In genomic region chr10:51937736-51938135, GRCh38 we compare ENCODE assay signal across 15 cellular contexts.
DNase-seq lines count a peak whose midpoint lies in the region; ATAC-seq and TF ChIP-seq lines count a peak whose summit lies in the region.
"Had no signal": no experiment of that assay in that cellular context is flagged by ENCODE, and none has a peak within 500 bp of the region (broad histone marks: within the 10 kb centered on the region; RNA-seq: fewer than 3 reads in every experiment).

No MANE protein-coding gene starts in this region.

- no peaks in the 10 kb centered on the region for H3K9me2 ChIP-seq in GM23248 (ENCODE audit: insufficient read depth)

- H3K27me3 ChIP-seq in GM23248 (replicated peaks; ENCODE audit: insufficient read depth) (no peaks in the 10 kb centered on the region), ascending aorta (no peaks in the 10 kb centered on the region), thoracic aorta (replicated peaks; ENCODE audit: insufficient read depth) (no peaks in the 10 kb centered on the region)

- H3F3A ChIP-seq in GM23248 (ENCODE audit: insufficient read depth): peaks cover 4% of the 10 kb centered on the region; the same call in 1 of the 2 replicates

- intact Hi-C loops in ascending aorta (cut with DNase I): no loop called here

- no peak for TF ChIP-seq CTCF in ascending aorta (IDR thresholded peaks at IDR 0.05)
- TF ChIP-seq CTCF in foreskin fibroblast (IDR thresholded peaks at IDR 0.05; ENCODE audit: low read depth, low read length): no peak
- TF ChIP-seq CTCF in thoracic aorta (IDR thresholded peaks at IDR 0.05): no peak

- in situ Hi-C loops in GM23248 (cut with MboI): no loop called here

- DNase-seq in GM23248: peak; percentile 82
- DNase-seq in ascending aorta (ENCODE audit: low spot score in 2 of 2): no peak
- peak; percentile 57 to 73 for DNase-seq in foreskin fibroblast
- no peak for DNase-seq in thoracic aorta (ENCODE audit: low spot score)
- no peak for DNase-seq in RPMI8226
- DNase-seq in NOMO-1 treated with DMSO at 0.1 percent for 48 hours (lab: John Stamatoyannopoulos, UW; ENCODE audit: unreplicated experiment): no peak
- DNase-seq: activated CD4-positive, alpha-beta T cell treated with anti-CD3 and anti-CD28 coated beads for 36 hours; Kasumi-1; kidney; NCI-H187; NCI-H510A treated with DMSO at 0.1 percent for 48 hours had no signal

- H3K9me3 ChIP-seq in GM23248 (ENCODE audit: low read depth) (no peaks in the 10 kb centered on the region), ascending aorta (no peaks in the 10 kb centered on the region), thoracic aorta (no peaks in the 10 kb centered on the region)
- H3K9me3 ChIP-seq: prostate gland had no signal

- H3K36me3 ChIP-seq in GM23248 (ENCODE audit: low read depth): no peaks in the 10 kb centered on the region
- H3K36me3 ChIP-seq in ascending aorta: no peaks in the 10 kb centered on the region
- H3K36me3 ChIP-seq in thoracic aorta: no peaks in the 10 kb centered on the region
- H3K36me3 ChIP-seq: prostate gland had no signal

- peak overlapping the region; percentile 61 for H3K9ac ChIP-seq in GM23248

- no peaks in the 10 kb centered on the region for H4K20me1 ChIP-seq in GM23248 (ENCODE audit: insufficient read depth)

- H3K4me1 ChIP-seq in GM23248 (ENCODE audit: insufficient read depth): peaks cover 18% of the 10 kb centered on the region
- peaks cover 0 to 8% of the 10 kb centered on the region in 2 donors for H3K4me1 ChIP-seq in ascending aorta
- peaks cover 28 to 70% of the 10 kb centered on the region in 2 donors for H3K4me1 ChIP-seq in thoracic aorta (ENCODE audit: control insufficient read depth in 1 of 2, low read depth in 2 of 2)
- H3K4me1 ChIP-seq: prostate gland had no signal

- peak overlapping the region; percentile 68 for H3K4me2 ChIP-seq in GM23248 (ENCODE audit: unreplicated experiment)

- no peak for ATAC-seq in thoracic aorta (ENCODE audit: insufficient number of reproducible peaks, low FRiP score, low read depth)
- no peak for ATAC-seq in HG02571 (IDR thresholded peaks at IDR 0.05; ENCODE audit: unreplicated experiment)
- ATAC-seq: activated CD4-positive, alpha-beta T cell treated with anti-CD3 and anti-CD28 coated beads for 36 hours; Panc1 had no signal

- H3K4me3 ChIP-seq in GM23248 (peak overlapping the region; percentile 56), ascending aorta (peak overlapping the region; percentile 23 to 54), foreskin fibroblast (ENCODE audit: low read depth in 1 of 2, low read length in 2 of 2) (peak overlapping the region; percentile 34 to 39), thoracic aorta (peak overlapping the region; percentile 39)
- H3K4me3 ChIP-seq: prostate gland had no signal

- H3K27ac ChIP-seq in GM23248 (peak overlapping the region; percentile 74), ascending aorta (peak overlapping the region; percentile 59 to 74), thoracic aorta (peak overlapping the region; percentile 63 to 66)
- H3K27ac ChIP-seq: HL-60, prostate gland had no signal

- H3K79me2 ChIP-seq in GM23248 (ENCODE audit: insufficient read depth): no peaks in the 10 kb centered on the region

- 38 to 40% methylated on average over 5 of the region's 5 CpGs for WGBS in GM23248 (ENCODE audit: low coverage in 1 of 2, low lambda C conversion rate in 2 of 2, missing lambda C conversion rate in 2 of 2), 2 experiments

- peak overlapping the region; percentile 13 for H2AFZ ChIP-seq in GM23248

Comparison
In these comparisons a context has a peak if more than half of its experiments do, and no peak if none do; other contexts are left out.
1. DNase-seq: peak in GM23248 (single experiment) and foreskin fibroblast (2 of 2); none in ascending aorta (0 of 2), thoracic aorta (single experiment), RPMI8226 (single experiment) and NOMO-1 treated with DMSO at 0.1 percent for 48 hours (single experiment).
2. Peak in every context shown above with its lines, with median percentiles within 50 percentile points of each other: H3K27ac ChIP-seq and H3K4me3 ChIP-seq.